Comparison of ENCODE assay signal across 8 cellular contexts in genomic region chr5:36690041-36690941, GRCh38.
A peak's percentile ranks its signal among the peaks of the same experiment; 100 is the strongest.
DNase-seq lines count a peak whose midpoint lies in the region; ATAC-seq, FAIRE-seq and TF ChIP-seq lines count a peak whose summit lies in the region.

No MANE protein-coding gene starts in this region.

- H3K4me3 Mint-ChIP-seq in Calu3 (ENCODE audit: low read depth, unreplicated experiment), result peak overlapping the region; percentile 74

- POLR2A ChIA-PET in OCI-LY7 (lab: Charles Lee), result interaction anchor here (0.8 to 1.6 kb wide), 2 partner anchors 9 to 151 kb away, joined by 3 to 8 read pairs; no protein-coding TSS in a partner anchor

- intact Hi-C loops in Calu3 (cut with micrococcal nuclease; ENCODE audit: unreplicated experiment), result loop anchor here (10.0 kb wide), 1 partner anchor 615 kb away; no protein-coding TSS in a partner anchor
- intact Hi-C loops in OCI-LY7 (cut with micrococcal nuclease; ENCODE audit: unreplicated experiment), result no loop called here
- intact Hi-C loops in esophagus squamous epithelium (cut with DNase I), result loop anchor here (5.0 kb wide), 1 partner anchor 273 kb away; no protein-coding TSS in a partner anchor

- H3K4me1 ChIP-seq in OCI-LY7 (ENCODE audit: insufficient read depth, low read length, poor library complexity, severe bottlenecking), result peaks cover 11% of the 10 kb centered on the region
- peaks cover 4 to 37% (median 21%) of the 10 kb centered on the region in 3 donors for H3K4me1 ChIP-seq in esophagus squamous epithelium
- H3K4me1 ChIP-seq in muscle layer of colon (ENCODE audit: insufficient read depth, low read length), result peaks cover 22% of the 10 kb centered on the region

- peaks cover 5% of the 10 kb centered on the region for H3K36me3 Mint-ChIP-seq in Calu3 (ENCODE audit: insufficient read depth, unreplicated experiment)

- CTCF ChIA-PET in Calu3 (lab: Charles Lee) (interaction anchor here (0.6 to 2.1 kb wide), 10 partner anchors 11 to 449 kb away, joined by 3 to 6 read pairs (median 3); no protein-coding TSS in a partner anchor), OCI-LY7 (lab: Charles Lee; ENCODE audit: unreplicated experiment) (interaction anchor here (1.0 kb wide), 1 partner anchor 10 kb away, joined by 4 read pairs; no protein-coding TSS in a partner anchor)

- H3K27me3 ChIP-seq in esophagus squamous epithelium (peaks cover 0 to 14% (median 0%) of the 10 kb centered on the region in 4 donors), muscle layer of colon (ENCODE audit: control insufficient read depth in 1 of 2, insufficient read depth in 2 of 2, low read length in 2 of 2) (no peaks in the 10 kb centered on the region)

- no peak for TF ChIP-seq POLR2A in esophagus squamous epithelium (IDR thresholded peaks at IDR 0.05)

- H3K9me2 ChIP-seq in OCI-LY7 (ENCODE audit: insufficient read depth, low read length), result no peaks in the 10 kb centered on the region

- H2AFZ ChIP-seq in OCI-LY7 (ENCODE audit: low read length), result peak overlapping the region; percentile 67

- H3K9me3 Mint-ChIP-seq in Calu3 (ENCODE audit: low read depth, unreplicated experiment), result no peaks in the 10 kb centered on the region

- TF ChIP-seq CTCF in Calu3 (IDR thresholded peaks at IDR 0.05; ENCODE audit: unreplicated experiment), result peak; percentile 92
- TF ChIP-seq CTCF in OCI-LY7 (conservative IDR thresholded peaks at IDR 0.05; ENCODE audit: low read length), result peak; percentile 75
- peak; percentile 51 to 90 (median 78) for TF ChIP-seq CTCF in esophagus squamous epithelium (IDR thresholded peaks at IDR 0.05)

- H3K27ac ChIP-seq in OCI-LY7 (ENCODE audit: low read depth, low read length, poor library complexity, severe bottlenecking), result no peak overlapping the region
- peak overlapping the region; percentile 73 to 87 (median 86) for H3K27ac ChIP-seq in esophagus squamous epithelium
- H3K27ac ChIP-seq in muscle layer of colon (ENCODE audit: low read depth, low read length), result peak overlapping the region; percentile 28

- peaks cover 8% of the 10 kb centered on the region for H3K4me1 Mint-ChIP-seq in Calu3 (ENCODE audit: low read depth, unreplicated experiment)

- H3K9ac ChIP-seq in muscle layer of colon (ENCODE audit: low read length), result no peak overlapping the region

- no peaks in the 10 kb centered on the region for H3K79me2 ChIP-seq in OCI-LY7 (ENCODE audit: insufficient read depth, low read depth, low read length)

- H4K20me1 ChIP-seq in OCI-LY7 (ENCODE audit: insufficient read depth, low read length), result no peaks in the 10 kb centered on the region

- peak; percentile 82 for ATAC-seq in GM21390 (IDR thresholded peaks at IDR 0.05; ENCODE audit: unreplicated experiment)

- DNase-seq in Calu3 (peak; percentile 87), HTR-8/SVneo (ENCODE audit: insufficient read length, low spot score) (peak; percentile 96), OCI-LY7 (ENCODE audit: low spot score) (peak; percentile 70), esophagus squamous epithelium (lab: John Stamatoyannopoulos, UW) (no peak)
- peak; percentile 78 to 81 for DNase-seq in activated T-cell treated with anti-CD3 and anti-CD28 coated beads, Interleukin-2, amount 50 U/mL, for 48 hours
- peak; percentile 22 to 36 for DNase-seq in stimulated activated CD8-positive, alpha-beta memory T cell treated with anti-CD3 and anti-CD28 coated beads, Interleukin-7, amount 100 ng/mL, for 1 hour (ENCODE audit: low read depth in 2 of 2)

- H3K4me2 ChIP-seq in OCI-LY7 (ENCODE audit: low read length), result peak overlapping the region; percentile 69

- H3K27ac Mint-ChIP-seq in Calu3 (ENCODE audit: unreplicated experiment), result peak overlapping the region; percentile 27

- peak; percentile 91 for FAIRE-seq in HTR-8/SVneo (lab: Jason Lieb, UNC)

- no peaks in the 10 kb centered on the region for H3K9me3 ChIP-seq in OCI-LY7 (ENCODE audit: low read length)
- no peaks in the 10 kb centered on the region for H3K9me3 ChIP-seq in esophagus squamous epithelium
- no peaks in the 10 kb centered on the region for H3K9me3 ChIP-seq in muscle layer of colon (ENCODE audit: low read length)

- WGBS in esophagus squamous epithelium, 2 donors, result 2 to 6% methylated on average over 18 to 47 of the region's 50 CpGs

- BruUV-seq in Calu3 (replicated peaks; lab: Mats Ljungman, UMichigan) (no TSS peak), OCI-LY7 (replicated peaks; lab: Mats Ljungman, UMichigan) (no TSS peak)

- no peaks in the 10 kb centered on the region for H3K36me3 ChIP-seq in OCI-LY7 (ENCODE audit: insufficient read depth, low read length)
- no peaks in the 10 kb centered on the region for H3K36me3 ChIP-seq in esophagus squamous epithelium
- no peaks in the 10 kb centered on the region for H3K36me3 ChIP-seq in muscle layer of colon (ENCODE audit: insufficient read depth, low read length)

- peak overlapping the region; percentile 47 for H3K4me3 ChIP-seq in OCI-LY7 (ENCODE audit: low read depth, low read length, poor library complexity, severe bottlenecking)
- peak overlapping the region; percentile 46 to 73 (median 52) for H3K4me3 ChIP-seq in esophagus squamous epithelium
- peak overlapping the region; percentile 17 to 65 for H3K4me3 ChIP-seq in muscle layer of colon (ENCODE audit: low read depth in 1 of 2, low read length in 2 of 2)

- no peaks in the 10 kb centered on the region for H3K27me3 Mint-ChIP-seq in Calu3 (ENCODE audit: unreplicated experiment)
